In the genomic region with DNA sequence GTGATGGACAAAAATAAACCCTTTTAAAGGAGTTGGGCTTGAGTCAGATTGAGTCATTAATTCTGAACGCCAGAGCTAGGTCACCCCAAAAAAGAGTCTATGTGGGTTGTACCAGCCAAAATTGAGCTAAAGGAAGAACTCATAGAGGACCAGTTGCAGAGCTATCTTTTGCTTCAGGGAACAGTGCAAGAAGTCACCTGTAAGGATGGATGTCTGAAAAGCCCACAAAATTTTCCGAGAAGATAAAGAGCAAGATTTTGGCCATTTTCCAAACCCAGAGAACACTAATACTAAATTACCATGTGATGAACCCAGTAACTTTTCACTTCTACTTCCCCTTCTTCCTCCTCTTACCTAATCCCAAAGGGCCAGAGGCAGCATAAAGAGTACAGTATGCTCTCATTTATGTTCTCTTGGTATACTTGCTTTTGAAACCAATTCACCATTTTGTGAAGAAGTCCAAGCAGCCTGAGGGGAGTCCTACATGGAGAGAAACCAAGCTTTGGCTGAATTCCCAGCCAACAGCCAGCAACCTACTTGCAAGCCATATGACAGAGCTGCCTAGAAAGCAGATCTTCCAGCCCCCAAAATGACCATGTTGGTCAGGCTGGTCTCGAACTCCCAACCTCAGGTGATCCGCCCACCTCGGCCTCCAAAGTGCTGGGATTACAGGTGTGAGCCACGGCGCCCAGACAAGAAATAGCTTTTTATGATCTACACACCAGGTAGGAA, we compare ENCODE assay signal across 1 cellular context.
TF ChIP-seq lines count a peak whose summit lies in the region.

No MANE protein-coding gene starts in this region.

TF ChIP-seq in GM23338, 12 proteins besides CTCF, POLR2A, EP300 and RAD21 (continued from another document):
- TF ChIP-seq, protein P1, sequence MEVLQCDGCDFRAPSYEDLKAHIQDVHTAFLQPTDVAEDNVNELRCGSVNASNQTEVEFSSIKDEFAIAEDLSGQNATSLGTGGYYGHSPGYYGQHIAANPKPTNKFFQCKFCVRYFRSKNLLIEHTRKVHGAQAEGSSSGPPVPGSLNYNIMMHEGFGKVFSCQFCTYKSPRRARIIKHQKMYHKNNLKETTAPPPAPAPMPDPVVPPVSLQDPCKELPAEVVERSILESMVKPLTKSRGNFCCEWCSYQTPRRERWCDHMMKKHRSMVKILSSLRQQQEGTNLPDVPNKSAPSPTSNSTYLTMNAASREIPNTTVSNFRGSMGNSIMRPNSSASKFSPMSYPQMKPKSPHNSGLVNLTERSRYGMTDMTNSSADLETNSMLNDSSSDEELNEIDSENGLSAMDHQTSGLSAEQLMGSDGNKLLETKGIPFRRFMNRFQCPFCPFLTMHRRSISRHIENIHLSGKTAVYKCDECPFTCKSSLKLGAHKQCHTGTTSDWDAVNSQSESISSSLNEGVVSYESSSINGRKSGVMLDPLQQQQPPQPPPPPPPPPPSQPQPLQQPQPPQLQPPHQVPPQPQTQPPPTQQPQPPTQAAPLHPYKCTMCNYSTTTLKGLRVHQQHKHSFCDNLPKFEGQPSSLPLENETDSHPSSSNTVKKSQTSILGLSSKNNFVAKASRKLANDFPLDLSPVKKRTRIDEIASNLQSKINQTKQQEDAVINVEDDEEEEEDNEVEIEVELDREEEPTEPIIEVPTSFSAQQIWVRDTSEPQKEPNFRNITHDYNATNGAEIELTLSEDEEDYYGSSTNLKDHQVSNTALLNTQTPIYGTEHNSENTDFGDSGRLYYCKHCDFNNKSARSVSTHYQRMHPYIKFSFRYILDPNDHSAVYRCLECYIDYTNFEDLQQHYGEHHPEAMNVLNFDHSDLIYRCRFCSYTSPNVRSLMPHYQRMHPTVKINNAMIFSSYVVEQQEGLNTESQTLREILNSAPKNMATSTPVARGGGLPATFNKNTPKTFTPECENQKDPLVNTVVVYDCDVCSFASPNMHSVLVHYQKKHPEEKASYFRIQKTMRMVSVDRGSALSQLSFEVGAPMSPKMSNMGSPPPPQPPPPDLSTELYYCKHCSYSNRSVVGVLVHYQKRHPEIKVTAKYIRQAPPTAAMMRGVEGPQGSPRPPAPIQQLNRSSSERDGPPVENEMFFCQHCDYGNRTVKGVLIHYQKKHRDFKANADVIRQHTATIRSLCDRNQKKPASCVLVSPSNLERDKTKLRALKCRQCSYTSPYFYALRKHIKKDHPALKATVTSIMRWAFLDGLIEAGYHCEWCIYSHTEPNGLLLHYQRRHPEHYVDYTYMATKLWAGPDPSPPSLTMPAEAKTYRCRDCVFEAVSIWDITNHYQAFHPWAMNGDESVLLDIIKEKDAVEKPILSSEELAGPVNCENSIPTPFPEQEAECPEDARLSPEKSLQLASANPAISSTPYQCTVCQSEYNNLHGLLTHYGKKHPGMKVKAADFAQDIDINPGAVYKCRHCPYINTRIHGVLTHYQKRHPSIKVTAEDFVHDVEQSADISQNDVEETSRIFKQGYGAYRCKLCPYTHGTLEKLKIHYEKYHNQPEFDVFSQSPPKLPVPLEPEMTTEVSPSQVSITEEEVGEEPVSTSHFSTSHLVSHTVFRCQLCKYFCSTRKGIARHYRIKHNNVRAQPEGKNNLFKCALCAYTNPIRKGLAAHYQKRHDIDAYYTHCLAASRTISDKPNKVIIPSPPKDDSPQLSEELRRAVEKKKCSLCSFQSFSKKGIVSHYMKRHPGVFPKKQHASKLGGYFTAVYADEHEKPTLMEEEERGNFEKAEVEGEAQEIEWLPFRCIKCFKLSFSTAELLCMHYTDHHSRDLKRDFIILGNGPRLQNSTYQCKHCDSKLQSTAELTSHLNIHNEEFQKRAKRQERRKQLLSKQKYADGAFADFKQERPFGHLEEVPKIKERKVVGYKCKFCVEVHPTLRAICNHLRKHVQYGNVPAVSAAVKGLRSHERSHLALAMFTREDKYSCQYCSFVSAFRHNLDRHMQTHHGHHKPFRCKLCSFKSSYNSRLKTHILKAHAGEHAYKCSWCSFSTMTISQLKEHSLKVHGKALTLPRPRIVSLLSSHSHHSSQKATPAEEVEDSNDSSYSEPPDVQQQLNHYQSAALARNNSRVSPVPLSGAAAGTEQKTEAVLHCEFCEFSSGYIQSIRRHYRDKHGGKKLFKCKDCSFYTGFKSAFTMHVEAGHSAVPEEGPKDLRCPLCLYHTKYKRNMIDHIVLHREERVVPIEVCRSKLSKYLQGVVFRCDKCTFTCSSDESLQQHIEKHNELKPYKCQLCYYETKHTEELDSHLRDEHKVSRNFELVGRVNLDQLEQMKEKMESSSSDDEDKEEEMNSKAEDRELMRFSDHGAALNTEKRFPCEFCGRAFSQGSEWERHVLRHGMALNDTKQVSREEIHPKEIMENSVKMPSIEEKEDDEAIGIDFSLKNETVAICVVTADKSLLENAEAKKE (CRISPR knock-in tag; IDR thresholded peaks at IDR 0.05) = no peak
- no peak for TF ChIP-seq EZH2 (IDR thresholded peaks at IDR 0.05; ENCODE audit: low read depth, unreplicated experiment)
- no peak for TF ChIP-seq CREB1 (CRISPR knock-in tag; IDR thresholded peaks at IDR 0.05; ENCODE audit: low read depth)
- TF ChIP-seq NANOG (IDR thresholded peaks at IDR 0.05; ENCODE audit: borderline replicate concordance) = no peak
- TF ChIP-seq POLR2AphosphoS5 (IDR thresholded peaks at IDR 0.05; ENCODE audit: low read depth) = no peak
- TF ChIP-seq STAT1 (IDR thresholded peaks at IDR 0.05; ENCODE audit: unreplicated experiment) = no peak
- TF ChIP-seq, protein P2, sequence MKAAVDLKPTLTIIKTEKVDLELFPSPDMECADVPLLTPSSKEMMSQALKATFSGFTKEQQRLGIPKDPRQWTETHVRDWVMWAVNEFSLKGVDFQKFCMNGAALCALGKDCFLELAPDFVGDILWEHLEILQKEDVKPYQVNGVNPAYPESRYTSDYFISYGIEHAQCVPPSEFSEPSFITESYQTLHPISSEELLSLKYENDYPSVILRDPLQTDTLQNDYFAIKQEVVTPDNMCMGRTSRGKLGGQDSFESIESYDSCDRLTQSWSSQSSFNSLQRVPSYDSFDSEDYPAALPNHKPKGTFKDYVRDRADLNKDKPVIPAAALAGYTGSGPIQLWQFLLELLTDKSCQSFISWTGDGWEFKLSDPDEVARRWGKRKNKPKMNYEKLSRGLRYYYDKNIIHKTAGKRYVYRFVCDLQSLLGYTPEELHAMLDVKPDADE (IDR thresholded peaks at IDR 0.05) = no peak
- no peak for TF ChIP-seq ZNF114 (CRISPR knock-in tag; IDR thresholded peaks at IDR 0.05)
- TF ChIP-seq, protein P3, sequence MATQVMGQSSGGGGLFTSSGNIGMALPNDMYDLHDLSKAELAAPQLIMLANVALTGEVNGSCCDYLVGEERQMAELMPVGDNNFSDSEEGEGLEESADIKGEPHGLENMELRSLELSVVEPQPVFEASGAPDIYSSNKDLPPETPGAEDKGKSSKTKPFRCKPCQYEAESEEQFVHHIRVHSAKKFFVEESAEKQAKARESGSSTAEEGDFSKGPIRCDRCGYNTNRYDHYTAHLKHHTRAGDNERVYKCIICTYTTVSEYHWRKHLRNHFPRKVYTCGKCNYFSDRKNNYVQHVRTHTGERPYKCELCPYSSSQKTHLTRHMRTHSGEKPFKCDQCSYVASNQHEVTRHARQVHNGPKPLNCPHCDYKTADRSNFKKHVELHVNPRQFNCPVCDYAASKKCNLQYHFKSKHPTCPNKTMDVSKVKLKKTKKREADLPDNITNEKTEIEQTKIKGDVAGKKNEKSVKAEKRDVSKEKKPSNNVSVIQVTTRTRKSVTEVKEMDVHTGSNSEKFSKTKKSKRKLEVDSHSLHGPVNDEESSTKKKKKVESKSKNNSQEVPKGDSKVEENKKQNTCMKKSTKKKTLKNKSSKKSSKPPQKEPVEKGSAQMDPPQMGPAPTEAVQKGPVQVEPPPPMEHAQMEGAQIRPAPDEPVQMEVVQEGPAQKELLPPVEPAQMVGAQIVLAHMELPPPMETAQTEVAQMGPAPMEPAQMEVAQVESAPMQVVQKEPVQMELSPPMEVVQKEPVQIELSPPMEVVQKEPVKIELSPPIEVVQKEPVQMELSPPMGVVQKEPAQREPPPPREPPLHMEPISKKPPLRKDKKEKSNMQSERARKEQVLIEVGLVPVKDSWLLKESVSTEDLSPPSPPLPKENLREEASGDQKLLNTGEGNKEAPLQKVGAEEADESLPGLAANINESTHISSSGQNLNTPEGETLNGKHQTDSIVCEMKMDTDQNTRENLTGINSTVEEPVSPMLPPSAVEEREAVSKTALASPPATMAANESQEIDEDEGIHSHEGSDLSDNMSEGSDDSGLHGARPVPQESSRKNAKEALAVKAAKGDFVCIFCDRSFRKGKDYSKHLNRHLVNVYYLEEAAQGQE (IDR thresholded peaks at IDR 0.05; ENCODE audit: unreplicated experiment) = no peak
- no peak for TF ChIP-seq EZH2phosphoT487 (IDR thresholded peaks at IDR 0.05; ENCODE audit: unreplicated experiment)
- TF ChIP-seq JUNB (IDR thresholded peaks at IDR 0.05; ENCODE audit: unreplicated experiment) = no peak
